In genomic region chrX:110208092-110208491, GRCh38 we compare ENCODE assay signal across 25 cellular contexts.
"Had no signal": no experiment of that assay in that cellular context is flagged by ENCODE, and none has a peak within 500 bp of the region (broad histone marks: within the 10 kb centered on the region; RNA-seq: fewer than 3 reads in every experiment).

No MANE protein-coding gene starts in this region.

- H3K27me3 ChIP-seq: gastroesophageal sphincter, right lobe of liver, spleen, tibial artery, upper lobe of left lung had no signal

- H3K27ac ChIP-seq: coronary artery, gastroesophageal sphincter, psoas muscle, right lobe of liver, spleen, tibial artery, upper lobe of left lung, uterus had no signal

- FAIRE-seq: endothelial cell of umbilical vein had no signal

- H3K4me1 ChIP-seq: gastroesophageal sphincter, psoas muscle, right lobe of liver, spleen, tibial artery, upper lobe of left lung, uterus had no signal

- H3K9me3 ChIP-seq: gastroesophageal sphincter, psoas muscle, right lobe of liver, spleen, tibial artery, upper lobe of left lung, uterus had no signal

- ATAC-seq: esophagus mucosa; gastroesophageal sphincter; left colon; left ventricle myocardium superior; naive thymus-derived CD4-positive, alpha-beta T cell; psoas muscle; right lobe of liver; stimulated activated memory B cell treated with anti-CD40 and anti-IgM and Interleukin-4, amounts not matched to agents 10 μg/mL and 1 μg/mL and 100 μg/mL, for 72 hours had no signal

- DNase-seq: effector CD4-positive, alpha-beta T cell; endodermal cell; glutamatergic neuron; kidney; left colon; left ventricle myocardium superior; mesendoderm; naive thymus-derived CD4-positive, alpha-beta T cell; nephron progenitor cell; psoas muscle; retina; right lobe of liver; spleen; stimulated activated CD4-positive, alpha-beta T cell treated with anti-CD3 and anti-CD28 coated beads, Interleukin-15, amount 100 ng/mL, for 24 hours; stimulated activated CD4-positive, alpha-beta T cell treated with anti-CD3 and anti-CD28 coated beads, Interleukin-1b, Interleukin-23, amount 100 ng/mL, for 48 hours; stimulated activated CD4-positive, alpha-beta T cell treated with anti-CD3 and anti-CD28 coated beads, Interleukin-4, amount 100 ng/mL, for 24 hours; tibial artery; upper lobe of left lung; uterus had no signal

- H3K36me3 ChIP-seq: gastroesophageal sphincter, right lobe of liver, spleen, tibial artery, upper lobe of left lung had no signal

- H3K4me3 ChIP-seq: coronary artery, gastroesophageal sphincter, lung, psoas muscle, right lobe of liver, spleen, tibial artery, upper lobe of left lung, uterus had no signal
